8 cellular contexts compared by ENCODE assay signal in genomic region chr11:65454696-65455456, GRCh38. TPM values are rescaled to one million over a fixed set of nuclear protein-coding genes. Genes with fewer than 3 reads are reported as not detected.
DNase-seq lines count a peak whose midpoint lies in the region; TF ChIP-seq lines count a peak whose summit lies in the region.

No MANE protein-coding gene starts in this region.

- WGBS in mammary epithelial cell (ENCODE audit: low coverage, missing lambda C conversion rate), result 9% methylated on average over 30 of the region's 47 CpGs

- H3K9me3 Mint-ChIP-seq in HFFc6, result peaks cover 18% of the 10 kb centered on the region

- H3K9me3 ChIP-seq in mammary epithelial cell (replicated peaks; ENCODE audit: insufficient read depth, low read length), result no peaks in the 10 kb centered on the region

- intact Hi-C loops in mammary epithelial cell (cut with micrococcal nuclease), result no loop called here

- dilution Hi-C loops in mammary epithelial cell (cut with HindIII; ENCODE audit: low sequenced_read_pairs), result no loop called here

- peaks cover 24% of the 10 kb centered on the region for H3K4me1 ChIP-seq in mammary epithelial cell (ENCODE audit: insufficient read depth, low read length)

- H4K20me1 ChIP-seq in mammary epithelial cell (ENCODE audit: insufficient read depth, low read length), result no peaks in the 10 kb centered on the region

- peak overlapping the region; percentile 20 to 51 (median 47) for H3K4me3 ChIP-seq in mammary epithelial cell (replicated peaks in 1 of 3; ENCODE audit: insufficient read depth in 1 of 3, low read depth in 2 of 3, low read length in 3 of 3)

- H3K27me3 ChIP-seq in mammary epithelial cell (ENCODE audit: insufficient read depth, low read length), result no peaks in the 10 kb centered on the region

- H3K4me3 Mint-ChIP-seq in HFFc6, result peak overlapping the region; percentile 88

- H3K27ac ChIP-seq in VCaP (peak overlapping the region; percentile 71), mammary epithelial cell (ENCODE audit: insufficient read depth, low read depth, low read length) (peak overlapping the region; percentile 52)

- TSS peak; percentile 75 for BruUV-seq in mammary epithelial cell (replicated peaks; lab: Mats Ljungman, UMichigan)

- no peak overlapping the region for H3K9ac ChIP-seq in mammary epithelial cell (ENCODE audit: insufficient read depth, low read length)

- peaks cover 53% of the 10 kb centered on the region for H3K27me3 Mint-ChIP-seq in HFFc6 (ENCODE audit: insufficient read depth)

- H3K27ac Mint-ChIP-seq in HFFc6, result peak overlapping the region; percentile 96

- TF ChIP-seq CTCF in GM12873 (IDR thresholded peaks at IDR 0.05; ENCODE audit: insufficient read depth, low read depth, low read length, missing control alignments) (peak; percentile 40), HFFc6 (IDR thresholded peaks at IDR 0.05) (no peak), VCaP (conservative IDR thresholded peaks at IDR 0.05) (peak; percentile 58; the same call in 1 of the 2 replicates), mammary epithelial cell (conservative IDR thresholded peaks at IDR 0.05 in 1 of 2, IDR thresholded peaks at IDR 0.05 in 1 of 2; ENCODE audit: extremely low read depth in 1 of 2, insufficient read depth in 1 of 2, low read depth in 1 of 2, low read length in 2 of 2) (no peak)

- H3K36me3 ChIP-seq in mammary epithelial cell (ENCODE audit: insufficient read depth, low read length), result no peaks in the 10 kb centered on the region

- H3K79me2 ChIP-seq in mammary epithelial cell (ENCODE audit: insufficient read depth, low read length), result no peaks in the 10 kb centered on the region

- CTCF ChIA-PET in mammary epithelial cell (lab: Charles Lee; ENCODE audit: low non-redundant PET), result no interaction called here

- in situ Hi-C loops in mammary epithelial cell (cut with MboI; ENCODE audit: low sequenced_read_pairs in 2 of 2), result no loop called here

- peak overlapping the region; percentile 87 for H2AFZ ChIP-seq in mammary epithelial cell (ENCODE audit: low read depth, low read length)

- peaks cover 61% of the 10 kb centered on the region for H3K4me1 Mint-ChIP-seq in HFFc6 (ENCODE audit: low read depth)

- DNase-seq in HFFc6 (peak; percentile 53), NCI-H146 treated with DMSO at 0.1 percent for 48 hours (lab: John Stamatoyannopoulos, UW; ENCODE audit: unreplicated experiment) (peak; percentile 62), mammary epithelial cell (peak; percentile 68), iris pigment epithelial cell (ENCODE audit: low read depth) (peak; percentile 66), dedifferentiated amniotic fluid mesenchymal stem cell (ENCODE audit: extremely low spot score) (no peak)
- peak; percentile 64 to 75 for DNase-seq in stimulated activated CD4-positive, alpha-beta T cell treated with anti-CD3 and anti-CD28 coated beads, Interleukin-15, amount 100 ng/mL, for 1 hour (ENCODE audit: low read depth in 1 of 2, low spot score in 1 of 2)

- peak overlapping the region; percentile 72 for H3K4me2 ChIP-seq in mammary epithelial cell (ENCODE audit: insufficient read depth, low read depth, low read length)

- H3K36me3 Mint-ChIP-seq in HFFc6 (ENCODE audit: low read depth), result peaks cover 28% of the 10 kb centered on the region

RNA-seq across cellular contexts. Expression of gene NEAT1, which starts 32.3 kb away (rescaled TPM):
- total RNA-seq in HFFc6 (2021; fragmentation: NEBNext Ultra II Directional; extraction: Animal tissue kit (Norgen Biotek cat#: 25700)), result 100 to 1,000 TPM; 185 to 250 (median 213) TPM
- 100 to 1,000 TPM; 364 to 775 TPM for total RNA-seq in mammary epithelial cell
- 20.1 TPM for polyA plus RNA-seq in mammary epithelial cell
- 98.8 TPM for polyA minus RNA-seq in mammary epithelial cell

RNA-seq across cellular contexts. Expression of gene MALAT1, which starts 44.0 kb away (rescaled TPM):
- total RNA-seq in HFFc6 (2021; fragmentation: NEBNext Ultra II Directional; extraction: Animal tissue kit (Norgen Biotek cat#: 25700)), result 1,000 to 10,000 TPM; 3,136 to 4,087 (median 3,570) TPM
- total RNA-seq in mammary epithelial cell, result over 10,000 TPM in 1 of 2 donors, 1,000 to 10,000 TPM in 1; 9,320 to 20,636 TPM
- 211 TPM for polyA plus RNA-seq in mammary epithelial cell
- 7,117 TPM for polyA minus RNA-seq in mammary epithelial cell

Comparison
In these comparisons a context has a peak if more than half of its experiments do, and no peak if none do; other contexts are left out.
1. CTCF ChIP-seq: peak in GM12873 (single experiment) and VCaP (single experiment); none in HFFc6 (single experiment) and mammary epithelial cell (0 of 2).